Comparison of ENCODE assay signal across 8 cellular contexts in the genomic region with DNA sequence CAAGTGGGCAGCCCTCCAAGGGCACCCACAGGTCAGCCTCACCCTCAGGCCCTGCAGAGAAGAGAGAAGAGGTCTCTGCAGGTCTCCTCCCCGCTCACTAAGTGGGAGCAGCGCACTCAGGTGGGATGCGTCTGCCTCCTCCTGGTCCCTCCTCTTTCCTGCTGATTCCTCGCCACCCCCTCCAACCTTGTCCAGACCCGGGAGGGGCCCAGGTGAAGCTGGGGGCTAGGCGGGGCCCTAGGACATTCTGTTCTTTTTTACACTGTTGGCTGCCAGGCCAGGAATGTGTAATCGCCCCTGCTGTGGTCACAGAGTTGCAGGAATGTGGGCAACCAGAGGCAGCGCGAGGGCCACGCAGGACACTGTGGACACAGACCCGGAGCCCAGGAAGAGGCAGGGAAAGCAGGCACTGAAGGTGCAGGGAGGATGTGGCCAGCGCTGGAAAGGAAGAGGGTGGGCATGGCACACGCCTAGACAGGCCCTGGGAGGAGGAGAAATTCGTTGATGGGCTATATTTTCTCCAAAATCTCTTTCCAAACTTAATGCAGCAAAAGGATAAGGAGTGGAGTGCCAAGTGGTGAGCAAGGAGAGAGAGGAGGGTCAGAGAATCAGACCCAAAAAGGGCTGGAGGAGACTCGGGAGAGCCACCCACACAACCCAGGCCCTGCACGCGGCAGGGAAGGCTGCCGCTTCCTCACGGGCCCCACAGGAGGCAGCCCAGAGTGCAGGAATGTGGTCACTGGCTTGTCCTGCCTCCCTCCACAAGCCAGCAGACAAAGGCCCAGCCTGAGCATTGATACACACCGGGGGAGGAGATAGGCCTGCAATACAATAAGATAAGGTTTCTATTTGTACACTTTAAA. TPM values are rescaled to one million over a fixed set of nuclear protein-coding genes. Genes with fewer than 3 reads are reported as not detected.
DNase-seq lines count a peak whose midpoint lies in the region; ATAC-seq and TF ChIP-seq lines count a peak whose summit lies in the region.

No MANE protein-coding gene starts in this region.

- no peak for ATAC-seq in GM18520 (IDR thresholded peaks at IDR 0.05; ENCODE audit: unreplicated experiment)

- TF ChIP-seq POLR2A in esophagus squamous epithelium (IDR thresholded peaks at IDR 0.05) = peak in 2 of 4 donors; percentile 9 to 15

- H3K36me3 Mint-ChIP-seq in T-helper 2 cell treated with Interferon-gamma antibody and Interleukin-4, amounts not matched to agents 5 μg/mL and 100 μg/mL, for 36 hours (ENCODE audit: low read depth) = no peaks in the 10 kb centered on the region
- no peaks in the 10 kb centered on the region for H3K36me3 Mint-ChIP-seq in neural crest cell (ENCODE audit: low read depth)

- H3K27me3 ChIP-seq in esophagus squamous epithelium = no peaks in the 10 kb centered on the region

- DNase-seq in T-helper 2 cell treated with Interferon-gamma antibody and Interleukin-4, amounts not matched to agents 5 μg/mL and 100 μg/mL, for 36 hours (ENCODE audit: low spot score) = no peak
- DNase-seq in T-helper 2 cell = no peak
- peak; percentile 41 for DNase-seq in RPMI7951 (ENCODE audit: low read depth)
- DNase-seq in esophagus squamous epithelium (lab: John Stamatoyannopoulos, UW) = no peak
- DNase-seq in neural crest cell (ENCODE audit: low read depth, low spot score) = no peak
- no peak for DNase-seq in NCI-H1694 (lab: John Stamatoyannopoulos, UW)
- DNase-seq in NCI-H510A (lab: John Stamatoyannopoulos, UW) = no peak

- H3K4me3 Mint-ChIP-seq in T-helper 2 cell treated with Interferon-gamma antibody and Interleukin-4, amounts not matched to agents 5 μg/mL and 100 μg/mL, for 36 hours = peak overlapping the region; percentile 44
- no peak overlapping the region for H3K4me3 Mint-ChIP-seq in neural crest cell

- intact Hi-C loops in esophagus squamous epithelium (cut with DNase I) = loop anchor here (5.0 kb wide), 1 partner anchor 39 kb away; no protein-coding TSS in a partner anchor

- peaks cover 9% of the 10 kb centered on the region for H3K27me3 Mint-ChIP-seq in T-helper 2 cell treated with Interferon-gamma antibody and Interleukin-4, amounts not matched to agents 5 μg/mL and 100 μg/mL, for 36 hours (ENCODE audit: low read depth)
- peaks cover 20% of the 10 kb centered on the region for H3K27me3 Mint-ChIP-seq in neural crest cell (ENCODE audit: low read depth)

- no peaks in the 10 kb centered on the region for H3K36me3 ChIP-seq in esophagus squamous epithelium

- TF ChIP-seq CTCF in esophagus squamous epithelium (IDR thresholded peaks at IDR 0.05) (peak in 5 of 6 experiments; percentile 8 to 54 (median 37)), neural crest cell (conservative IDR thresholded peaks at IDR 0.05) (peak; percentile 64)

- H3K4me1 ChIP-seq in esophagus squamous epithelium = peaks cover 51 to 96% (median 65%) of the 10 kb centered on the region in 3 donors

- peaks cover 21% of the 10 kb centered on the region for H3K4me1 Mint-ChIP-seq in T-helper 2 cell treated with Interferon-gamma antibody and Interleukin-4, amounts not matched to agents 5 μg/mL and 100 μg/mL, for 36 hours (ENCODE audit: low read depth)
- H3K4me1 Mint-ChIP-seq in neural crest cell = peaks cover 31% of the 10 kb centered on the region

- H3K27ac ChIP-seq in esophagus squamous epithelium = peak overlapping the region; percentile 91 to 95 (median 93)

- H3K9me3 Mint-ChIP-seq in T-helper 2 cell treated with Interferon-gamma antibody and Interleukin-4, amounts not matched to agents 5 μg/mL and 100 μg/mL, for 36 hours = no peaks in the 10 kb centered on the region
- H3K9me3 Mint-ChIP-seq in neural crest cell = no peaks in the 10 kb centered on the region

- 11 to 22% methylated on average over 12 to 13 of the region's 20 CpGs for WGBS in esophagus squamous epithelium, 2 donors

- H3K4me3 ChIP-seq in esophagus squamous epithelium = peak overlapping the region; percentile 36 to 64 (median 45)

- peak overlapping the region; percentile 49 for H3K27ac Mint-ChIP-seq in T-helper 2 cell treated with Interferon-gamma antibody and Interleukin-4, amounts not matched to agents 5 μg/mL and 100 μg/mL, for 36 hours
- peak overlapping the region; percentile 69 for H3K27ac Mint-ChIP-seq in neural crest cell (ENCODE audit: unreplicated experiment)

- no peaks in the 10 kb centered on the region for H3K9me3 ChIP-seq in esophagus squamous epithelium

RNA-seq across cellular contexts. Expression of a gene that starts 0.9 kb away (rescaled TPM):
- total RNA-seq in RPMI7951 (2014; rRNA removed; shearing (Covaris generic)) = not detected in 2 replicates
- total RNA-seq in esophagus squamous epithelium (100 to 1,000 TPM in 3 of 4 donors, 10 to 100 TPM in 1; 88.9 to 266 (median 111) TPM), neural crest cell (not detected in 2 replicates)

RNA-seq across cellular contexts. Expression of a gene that starts 7.7 kb away (rescaled TPM):
- total RNA-seq in RPMI7951 (2014; rRNA removed; shearing (Covaris generic)) = 32.3 and 51.3 TPM in 2 replicates
- total RNA-seq in esophagus squamous epithelium (100 to 1,000 TPM in 3 of 4 donors, 10 to 100 TPM in 1; 98.2 to 171 (median 136) TPM), neural crest cell (1.6 and 1.7 TPM in 2 replicates)

RNA-seq across cellular contexts. Expression of a gene that starts 34.4 kb away (rescaled TPM):
- total RNA-seq in RPMI7951 (2014; rRNA removed; shearing (Covaris generic)) = 91.2 and 124 TPM in 2 replicates
- total RNA-seq in esophagus squamous epithelium = 100 to 1,000 TPM; 121 to 190 (median 134) TPM
- total RNA-seq in neural crest cell = 41.5 and 47.7 TPM in 2 replicates

Comparison
In these comparisons a context has a peak if more than half of its experiments do, and no peak if none do; other contexts are left out.
1. RNA of a gene that starts 0.9 kb away (total RNA-seq): 88.9 to 266 TPM in esophagus squamous epithelium; not detected in neural crest cell and not detected in RPMI7951; every median in the first group is over 10 times any median in the second.
2. RNA of a gene that starts 7.7 kb away (total RNA-seq): 98.2 to 171 TPM in esophagus squamous epithelium and 32.3 to 51.3 TPM in RPMI7951; 1.6 to 1.7 TPM in neural crest cell; every median in the first group is over 10 times any median in the second.